ENCODE assay signal across 9 cellular contexts in the genomic region with DNA sequence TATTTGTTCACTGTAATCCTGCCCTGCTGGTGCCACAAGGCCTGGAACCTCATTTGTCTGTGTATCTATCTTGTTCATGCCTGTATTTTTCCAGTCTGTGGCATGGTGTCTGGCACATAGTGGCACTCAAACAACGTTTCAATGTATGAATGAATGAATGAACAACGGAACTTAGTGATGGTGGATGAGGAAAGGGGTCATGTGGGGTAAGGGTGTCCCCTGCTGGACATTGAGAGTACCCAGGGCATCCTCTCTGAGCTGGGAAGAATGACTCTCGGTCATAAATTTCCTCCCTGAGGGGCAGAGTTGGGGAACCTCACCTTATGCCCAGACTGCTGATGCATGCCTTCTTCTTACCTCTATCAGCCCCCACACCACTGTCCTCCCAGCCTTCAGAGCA. TPM values are rescaled to one million over a fixed set of nuclear protein-coding genes. Genes with fewer than 3 reads are reported as not detected.
A peak's percentile ranks its signal among the peaks of the same experiment; 100 is the strongest.
DNase-seq lines count a peak whose midpoint lies in the region; ATAC-seq lines count a peak whose summit lies in the region.
"Had no signal": no experiment of that assay in that cellular context is flagged by ENCODE, and none has a peak within 500 bp of the region (broad histone marks: within the 10 kb centered on the region; RNA-seq: fewer than 3 reads in every experiment).

No MANE protein-coding gene starts in this region.

- no peak for ATAC-seq in GM19395 (IDR thresholded peaks at IDR 0.05; ENCODE audit: unreplicated experiment)

- peak; percentile 46 for DNase-seq in stimulated activated CD4-positive, alpha-beta T cell treated with anti-CD3 and anti-CD28 coated beads, Interleukin-15, amount 100 ng/mL, for 24 hours
- DNase-seq in stimulated activated CD4-positive, alpha-beta T cell treated with anti-CD3 and anti-CD28 coated beads, Interleukin-2, amount 100 ng/mL, for 48 hours: no peak
- DNase-seq in NOMO-1 treated with DMSO at 0.1 percent for 48 hours (lab: John Stamatoyannopoulos, UW; ENCODE audit: unreplicated experiment) (peak; percentile 64), kidney glomerular epithelial cell (lab: John Stamatoyannopoulos, UW) (peak; percentile 18), posterior vena cava (ENCODE audit: low spot score) (no peak), COLO668 (lab: John Stamatoyannopoulos, UW; ENCODE audit: unreplicated experiment) (no peak)
- DNase-seq in activated gamma-delta T cell treated with anti-CD3 and anti-CD28 coated beads, Interleukin-2, amount 50 U/mL, for 16 hours (ENCODE audit: low read depth): peak; percentile 28

- intact Hi-C loops in posterior vena cava (cut with DNase I): no loop called here

RNA-seq across cellular contexts. Expression of a gene that starts 18.9 kb away (rescaled TPM):
- total RNA-seq in posterior vena cava: not detected
- total RNA-seq: glomerular endothelial cell had no signal

RNA-seq across cellular contexts. Expression of a gene that starts 19.2 kb away (rescaled TPM):
- not detected for total RNA-seq in posterior vena cava

RNA-seq across cellular contexts. Expression of a gene that starts 37.5 kb away (rescaled TPM):
- total RNA-seq in posterior vena cava: under 1 TPM in 1 of 2 donors, not detected in 1; 0.52 TPM
- total RNA-seq: glomerular endothelial cell had no signal

RNA-seq across cellular contexts. Expression of a gene that starts 40.7 kb away (rescaled TPM):
- total RNA-seq in posterior vena cava: 10 to 100 TPM; 43.3 to 45.2 TPM

Comparison
In these comparisons a context has a peak if more than half of its experiments do, and no peak if none do; other contexts are left out.
1. DNase-seq: peak in stimulated activated CD4-positive, alpha-beta T cell treated with anti-CD3 and anti-CD28 coated beads, Interleukin-15, amount 100 ng/mL, for 24 hours (single experiment), NOMO-1 treated with DMSO at 0.1 percent for 48 hours (single experiment), activated gamma-delta T cell treated with anti-CD3 and anti-CD28 coated beads, Interleukin-2, amount 50 U/mL, for 16 hours (single experiment) and kidney glomerular epithelial cell (single experiment); none in stimulated activated CD4-positive, alpha-beta T cell treated with anti-CD3 and anti-CD28 coated beads, Interleukin-2, amount 100 ng/mL, for 48 hours (0 of 2), posterior vena cava (single experiment) and COLO668 (single experiment).